Comparison of ENCODE assay signal across 17 cellular contexts in genomic region chr17:63474174-63474913, GRCh38. TPM values are rescaled to one million over a fixed set of nuclear protein-coding genes. Genes with fewer than 3 reads are reported as not detected.
A peak's percentile ranks its signal among the peaks of the same experiment; 100 is the strongest.
DNase-seq lines count a peak whose midpoint lies in the region; ATAC-seq and TF ChIP-seq lines count a peak whose summit lies in the region.
"Had no signal": no experiment of that assay in that cellular context is flagged by ENCODE, and none has a peak within 500 bp of the region (broad histone marks: within the 10 kb centered on the region; RNA-seq: fewer than 3 reads in every experiment).

No MANE protein-coding gene starts in this region.

- no peak overlapping the region for H3K4me2 ChIP-seq in hepatocyte

- no peak for TF ChIP-seq POLR2A in ovary (IDR thresholded peaks at IDR 0.05)

- H3K79me2 ChIP-seq in hepatocyte, result no peaks in the 10 kb centered on the region

- no peak overlapping the region for H3K27ac ChIP-seq in ovary
- no peak overlapping the region for H3K27ac ChIP-seq in hepatocyte
- H3K27ac ChIP-seq: C4-2B had no signal

- 6 to 22% (median 13%) methylated on average over 8 of the region's 8 CpGs for WGBS in ovary, 3 donors
- WGBS in hepatocyte (ENCODE audit: low lambda C conversion rate, missing lambda C conversion rate), result 64% methylated on average over 8 of the region's 8 CpGs

- H3K27me3 ChIP-seq in ovary (no peaks in the 10 kb centered on the region), hepatocyte (peaks cover 14% of the 10 kb centered on the region)

- no peaks in the 10 kb centered on the region for H3K36me3 ChIP-seq in ovary
- no peaks in the 10 kb centered on the region for H3K36me3 ChIP-seq in hepatocyte (replicated peaks; ENCODE audit: insufficient read depth, low read depth)

- H3K9me3 ChIP-seq in ovary (no peaks in the 10 kb centered on the region), hepatocyte (ENCODE audit: low read depth) (no peaks in the 10 kb centered on the region)

- DNase-seq in COR-L47 (lab: John Stamatoyannopoulos, UW), result peak; percentile 31
- DNase-seq in NCI-H2029 (lab: John Stamatoyannopoulos, UW), result peak; percentile 84
- peak; percentile 61 to 96 for DNase-seq in dermis microvascular lymphatic vessel endothelial cell (ENCODE audit: low read depth in 2 of 2)
- DNase-seq in ovary, result peak in 4 of 5 donors; percentile 35 to 74 (median 48)
- DNase-seq in hepatocyte (ENCODE audit: low spot score), result no peak
- DNase-seq in stimulated activated CD4-positive, alpha-beta T cell treated with anti-CD3 and anti-CD28 coated beads, Interleukin-4, amount 100 ng/mL, for 24 hours, result no peak
- DNase-seq in activated T-cell treated with anti-CD3 and anti-CD28 coated beads, Interleukin-2, amount 50 U/mL, for 1 hour, result no peak
- DNase-seq: activated CD4-positive, alpha-beta T cell treated with anti-CD3 and anti-CD28 coated beads for 36 hours; activated T-cell treated with anti-CD3 and anti-CD28 coated beads, Interleukin-2, amount 50 U/mL, for 4 hours; dorsolateral prefrontal cortex; KBM-7; NCI-H2081 treated with DMSO at 0.1 percent for 48 hours had no signal

- H3K4me3 ChIP-seq in ovary (no peak overlapping the region), hepatocyte (no peak overlapping the region)
- H3K4me3 ChIP-seq: dorsolateral prefrontal cortex had no signal

- H2AFZ ChIP-seq in hepatocyte, result no peak overlapping the region

- peaks cover 16% of the 10 kb centered on the region for H3K4me1 ChIP-seq in ovary (ENCODE audit: insufficient read depth)
- H3K4me1 ChIP-seq in hepatocyte (ENCODE audit: insufficient read depth), result peaks cover 17% of the 10 kb centered on the region

- TF ChIP-seq EP300 in ovary (IDR thresholded peaks at IDR 0.05), result no peak

- intact Hi-C loops in ovary (cut with DNase I), result no loop called here

- TF ChIP-seq CTCF in ovary (IDR thresholded peaks at IDR 0.05) (no peak), hepatocyte (IDR thresholded peaks at IDR 0.05; ENCODE audit: poor library complexity) (no peak)

- ATAC-seq in HG02973 (IDR thresholded peaks at IDR 0.05; ENCODE audit: unreplicated experiment), result no peak
- ATAC-seq: activated CD4-positive, alpha-beta T cell treated with anti-CD3 and anti-CD28 coated beads for 36 hours; activated T-cell treated with anti-CD3 and anti-CD28 coated beads, Interleukin-2, amount 50 U/mL, for 4 hours; stimulated activated effector memory CD8-positive, alpha-beta T cell treated with anti-CD3 and anti-CD28 coated beads, Interleukin-12 subunit alpha, Interleukin-12 subunit beta, amount 100 ng/mL, for 72 hours had no signal

- no peaks in the 10 kb centered on the region for H3K9me2 ChIP-seq in hepatocyte (replicated peaks; ENCODE audit: insufficient read depth)

- no peaks in the 10 kb centered on the region for H4K20me1 ChIP-seq in hepatocyte (ENCODE audit: insufficient read depth, poor library complexity, severe bottlenecking)

RNA-seq across cellular contexts. Expression of gene ACE, which starts 2.5 kb away (rescaled TPM):
- total RNA-seq in dermis microvascular lymphatic vessel endothelial cell, result 25.7 and 51.3 TPM in 2 replicates
- 1 to 10 TPM; 2.9 to 8.1 (median 5.1) TPM for total RNA-seq in ovary
- 1 to 10 TPM; 3.3 to 7.6 TPM for polyA plus RNA-seq in ovary
- 4.2 and 8.0 TPM in 2 replicates for total RNA-seq in hepatocyte
- polyA plus RNA-seq in hepatocyte, result 7.2 and 9.5 TPM in 2 replicates

RNA-seq across cellular contexts. Expression of gene CYB561, which starts 28.2 kb away (rescaled TPM):
- 8.3 and 12.9 TPM in 2 replicates for total RNA-seq in dermis microvascular lymphatic vessel endothelial cell
- 10 to 100 TPM in 6 of 7 donors, 1 to 10 TPM in 1; 9.3 to 43.8 (median 18.8) TPM for total RNA-seq in ovary
- polyA plus RNA-seq in ovary, result 10 to 100 TPM in 1 of 2 donors, 1 to 10 TPM in 1; 8.6 to 10.5 TPM
- total RNA-seq in hepatocyte, result 12.9 and 15.1 TPM in 2 replicates
- 20.2 and 20.6 TPM in 2 replicates for polyA plus RNA-seq in hepatocyte

RNA-seq across cellular contexts. Expression of gene KCNH6, which starts 48.8 kb away (rescaled TPM):
- total RNA-seq in dermis microvascular lymphatic vessel endothelial cell, result under 0.01 TPM in 1 of 2 replicates, not detected in the other
- under 1 TPM in 1 of 7 donors, not detected in 6; 0.36 TPM for total RNA-seq in ovary
- polyA plus RNA-seq in ovary, result not detected
- 0.28 and 0.33 TPM in 2 replicates for total RNA-seq in hepatocyte
- polyA plus RNA-seq in hepatocyte, result 0.36 TPM in 1 of 2 replicates, not detected in the other
- total RNA-seq: activated CD4-positive, alpha-beta T cell treated with anti-CD3 and anti-CD28 coated beads for 36 hours; activated T-cell treated with anti-CD3 and anti-CD28 coated beads, Interleukin-2, amount 50 U/mL, for 4 hours; fibroblast of lung; mesothelial cell of epicardium had no signal
- polyA plus RNA-seq: fibroblast of lung had no signal

Comparison
In these comparisons a context has a peak if more than half of its experiments do, and no peak if none do; other contexts are left out.
1. DNase-seq: peak in COR-L47 (single experiment), NCI-H2029 (single experiment), dermis microvascular lymphatic vessel endothelial cell (2 of 2) and ovary (4 of 5); none in hepatocyte (single experiment), stimulated activated CD4-positive, alpha-beta T cell treated with anti-CD3 and anti-CD28 coated beads, Interleukin-4, amount 100 ng/mL, for 24 hours (single experiment) and activated T-cell treated with anti-CD3 and anti-CD28 coated beads, Interleukin-2, amount 50 U/mL, for 1 hour (single experiment).